Comparison of ENCODE assay signal across 4 cellular contexts in genomic region chr10:37162430-37162829, GRCh38. TPM values are rescaled to one million over a fixed set of nuclear protein-coding genes. Genes with fewer than 3 reads are reported as not detected.
"Had no signal": no experiment of that assay in that cellular context is flagged by ENCODE, and none has a peak within 500 bp of the region (broad histone marks: within the 10 kb centered on the region; RNA-seq: fewer than 3 reads in every experiment).

No MANE protein-coding gene starts in this region.

RNA-seq across cellular contexts. Expression of gene ANKRD30A, which starts 37.0 kb away (rescaled TPM):
- total RNA-seq: LHCN-M2, M059J, MCF 10A, NCI-H460 had no signal
